20 cellular contexts compared by ENCODE assay signal in genomic region chr12:47886471-47887240, GRCh38. TPM values are rescaled to one million over a fixed set of nuclear protein-coding genes. Genes with fewer than 3 reads are reported as not detected.
DNase-seq lines count a peak whose midpoint lies in the region; ATAC-seq and TF ChIP-seq lines count a peak whose summit lies in the region.
"Had no signal": no experiment of that assay in that cellular context is flagged by ENCODE, and none has a peak within 500 bp of the region (broad histone marks: within the 10 kb centered on the region; RNA-seq: fewer than 3 reads in every experiment).

No MANE protein-coding gene starts in this region.

- H3K79me2 ChIP-seq in mammary epithelial cell (ENCODE audit: insufficient read depth, low read length), result peaks cover 91% of the 10 kb centered on the region

- in situ Hi-C loops in mammary epithelial cell (cut with MboI; ENCODE audit: low sequenced_read_pairs in 2 of 2) (no loop called here), brain microvascular endothelial cell (cut with HindIII; ENCODE audit: low pct_ligation_motif_present, low sequenced_read_pairs) (no loop called here)

- H3K36me3 ChIP-seq in breast epithelium (no peaks in the 10 kb centered on the region), mammary epithelial cell (ENCODE audit: insufficient read depth, low read length) (peaks cover 9% of the 10 kb centered on the region), brain microvascular endothelial cell (replicated peaks) (no peaks in the 10 kb centered on the region), esophagus squamous epithelium (peaks cover 0 to 10% (median 0%) of the 10 kb centered on the region in 3 donors)

- H3K9ac ChIP-seq in mammary epithelial cell (ENCODE audit: insufficient read depth, low read length), result no peak overlapping the region

- DNase-seq in breast epithelium (ENCODE audit: low spot score in 2 of 2) (no peak), mammary epithelial cell (no peak), T-helper 17 cell (no peak), brain microvascular endothelial cell (no peak), esophagus squamous epithelium (lab: John Stamatoyannopoulos, UW) (no peak)
- DNase-seq: activated CD4-positive, alpha-beta T cell treated with anti-CD3 and anti-CD28 coated beads, Interleukin-2, amount 10 ng/mL, durations not matched to agents 7 days and 5 days; activated gamma-delta T cell treated with Interleukin-2 at 50 U/mL for 16 hours; central memory CD4-positive, alpha-beta T cell; DMS153; GOT3; mesendoderm; MM.1S; NCI-H2029 treated with DMSO at 0.1 percent for 48 hours; NCI-H774; stimulated activated CD4-positive, alpha-beta T cell treated with anti-CD3 and anti-CD28 coated beads, Interleukin-4, amount 100 ng/mL, for 24 hours had no signal

- H3K4me1 Mint-ChIP-seq in T-helper 17 cell, result peaks cover 44% of the 10 kb centered on the region

- intact Hi-C loops in breast epithelium (cut with DNase I; ENCODE audit: low total_unique reads) (no loop called here), mammary epithelial cell (cut with micrococcal nuclease) (no loop called here), esophagus squamous epithelium (cut with DNase I) (no loop called here)

- H3K4me3 ChIP-seq in breast epithelium (no peak overlapping the region), mammary epithelial cell (replicated peaks in 1 of 3; ENCODE audit: insufficient read depth in 1 of 3, low read depth in 2 of 3, low read length in 3 of 3) (no peak overlapping the region), brain microvascular endothelial cell (ENCODE audit: low read depth, low read length) (no peak overlapping the region), esophagus squamous epithelium (no peak overlapping the region)

- no peaks in the 10 kb centered on the region for H3K9me3 ChIP-seq in breast epithelium
- no peaks in the 10 kb centered on the region for H3K9me3 ChIP-seq in mammary epithelial cell (replicated peaks; ENCODE audit: insufficient read depth, low read length)
- no peaks in the 10 kb centered on the region for H3K9me3 ChIP-seq in T-helper 17 cell (ENCODE audit: control insufficient read depth, low read length, poor library complexity, severe bottlenecking)
- no peaks in the 10 kb centered on the region for H3K9me3 ChIP-seq in esophagus squamous epithelium

- H2AFZ ChIP-seq in mammary epithelial cell (ENCODE audit: low read depth, low read length), result no peak overlapping the region

- no TSS peak for BruUV-seq in mammary epithelial cell (replicated peaks; lab: Mats Ljungman, UMichigan)

- H3K4me3 Mint-ChIP-seq in T-helper 17 cell, result no peak overlapping the region
- H3K4me3 Mint-ChIP-seq: activated CD4-positive, alpha-beta T cell treated with anti-CD3 and anti-CD28 coated beads, Interleukin-2, amount 10 ng/mL, durations not matched to agents 7 days and 5 days; B cell; type B pancreatic cell had no signal

- peak overlapping the region; percentile 87 for H3K27ac Mint-ChIP-seq in T-helper 17 cell
- H3K27ac Mint-ChIP-seq: activated CD4-positive, alpha-beta T cell treated with anti-CD3 and anti-CD28 coated beads, Interleukin-2, amount 10 ng/mL, durations not matched to agents 7 days and 5 days; B cell; type B pancreatic cell had no signal

- TF ChIP-seq POLR2A in breast epithelium (IDR thresholded peaks at IDR 0.05) (no peak), esophagus squamous epithelium (IDR thresholded peaks at IDR 0.05) (no peak)

- H3K27ac ChIP-seq in breast epithelium, result peak overlapping the region; percentile 9 to 48
- H3K27ac ChIP-seq in mammary epithelial cell (ENCODE audit: insufficient read depth, low read depth, low read length), result no peak overlapping the region
- no peak overlapping the region for H3K27ac ChIP-seq in brain microvascular endothelial cell
- H3K27ac ChIP-seq in esophagus squamous epithelium, result no peak overlapping the region

- H3K27me3 ChIP-seq in breast epithelium (no peaks in the 10 kb centered on the region), mammary epithelial cell (ENCODE audit: insufficient read depth, low read length) (no peaks in the 10 kb centered on the region), brain microvascular endothelial cell (replicated peaks) (no peaks in the 10 kb centered on the region), esophagus squamous epithelium (no peaks in the 10 kb centered on the region)

- dilution Hi-C loops in mammary epithelial cell (cut with HindIII; ENCODE audit: low sequenced_read_pairs), result loop anchor here (5.0 kb wide), 1 partner anchor 76 kb away; the partner anchor contains the start of gene TMEM106C

- no peak overlapping the region for H3K4me2 ChIP-seq in mammary epithelial cell (ENCODE audit: insufficient read depth, low read depth, low read length)

- peaks cover 8 to 11% of the 10 kb centered on the region in 2 donors for H3K4me1 ChIP-seq in breast epithelium
- H3K4me1 ChIP-seq in mammary epithelial cell (ENCODE audit: insufficient read depth, low read length), result peaks cover 42% of the 10 kb centered on the region
- H3K4me1 ChIP-seq in esophagus squamous epithelium, result peaks cover 13 to 39% (median 16%) of the 10 kb centered on the region in 3 donors

- ATAC-seq in T-helper 17 cell (no peak), GM18520 (IDR thresholded peaks at IDR 0.05; ENCODE audit: unreplicated experiment) (no peak), GM21528 (IDR thresholded peaks at IDR 0.05; ENCODE audit: low FRiP score, unreplicated experiment) (no peak), HG02571 (IDR thresholded peaks at IDR 0.05; ENCODE audit: unreplicated experiment) (no peak)

- H3K27me3 Mint-ChIP-seq in T-helper 17 cell, result no peaks in the 10 kb centered on the region
- H3K27me3 Mint-ChIP-seq: activated CD4-positive, alpha-beta T cell treated with anti-CD3 and anti-CD28 coated beads, Interleukin-2, amount 10 ng/mL, durations not matched to agents 7 days and 5 days; type B pancreatic cell had no signal

- TF ChIP-seq CTCF in breast epithelium (IDR thresholded peaks at IDR 0.05), result no peak
- no peak for TF ChIP-seq CTCF in mammary epithelial cell (conservative IDR thresholded peaks at IDR 0.05 in 1 of 2, IDR thresholded peaks at IDR 0.05 in 1 of 2; ENCODE audit: extremely low read depth in 1 of 2, insufficient read depth in 1 of 2, low read depth in 1 of 2, low read length in 2 of 2)
- TF ChIP-seq CTCF in brain microvascular endothelial cell (IDR thresholded peaks at IDR 0.05; ENCODE audit: low read depth, low read length, missing control alignments), result peak; percentile 14
- no peak for TF ChIP-seq CTCF in esophagus squamous epithelium (IDR thresholded peaks at IDR 0.05)

- no peaks in the 10 kb centered on the region for H4K20me1 ChIP-seq in mammary epithelial cell (ENCODE audit: insufficient read depth, low read length)

- 85% methylated on average over 12 of the region's 13 CpGs for WGBS in mammary epithelial cell (ENCODE audit: low coverage, missing lambda C conversion rate)
- WGBS in esophagus squamous epithelium, 2 donors, result 80 to 81% methylated on average over 11 to 12 of the region's 13 CpGs

- peaks cover 2% of the 10 kb centered on the region for H3K36me3 Mint-ChIP-seq in T-helper 17 cell (ENCODE audit: low read depth)
- H3K36me3 Mint-ChIP-seq: type B pancreatic cell had no signal

- CTCF ChIA-PET in mammary epithelial cell (lab: Charles Lee; ENCODE audit: low non-redundant PET), result no interaction called here

RNA-seq across cellular contexts. Expression of gene VDR, which starts 18.1 kb away (rescaled TPM):
- total RNA-seq in breast epithelium, result 10 to 100 TPM in 2 of 3 donors, 1 to 10 TPM in 1; 1.6 to 41.7 (median 16.1) TPM
- total RNA-seq in mammary epithelial cell, result 10 to 100 TPM; 71.8 to 89.5 TPM
- 105 TPM for polyA plus RNA-seq in mammary epithelial cell
- polyA minus RNA-seq in mammary epithelial cell, result 129 TPM
- total RNA-seq in T-helper 17 cell, result 1 to 10 TPM; 1.8 to 4.5 TPM
- 10 to 100 TPM; 16.6 to 25.0 (median 21.3) TPM for total RNA-seq in esophagus squamous epithelium

Comparison
In these comparisons a context has a peak if more than half of its experiments do, and no peak if none do; other contexts are left out.
1. H3K27ac ChIP-seq: peak in breast epithelium (2 of 2); none in mammary epithelial cell (single experiment), brain microvascular endothelial cell (single experiment) and esophagus squamous epithelium (0 of 4).